ENCODE assay signal across 8 cellular contexts in genomic region chr17:65559802-65560627, GRCh38. TPM values are rescaled to one million over a fixed set of nuclear protein-coding genes. Genes with fewer than 3 reads are reported as not detected.
DNase-seq lines count a peak whose midpoint lies in the region; ATAC-seq and TF ChIP-seq lines count a peak whose summit lies in the region.

No MANE protein-coding gene starts in this region.

- H3K27me3 Mint-ChIP-seq in activated T-helper 17 cell treated with anti-CD3 and anti-CD28 coated beads, Interleukin-2, amount 50 U/mL, for 72 hours = peaks cover 4% of the 10 kb centered on the region

- no peaks in the 10 kb centered on the region for H3K36me3 Mint-ChIP-seq in activated T-helper 17 cell treated with anti-CD3 and anti-CD28 coated beads, Interleukin-2, amount 50 U/mL, for 72 hours (ENCODE audit: low read depth)

- intact Hi-C loops in left ventricle myocardium inferior (cut with micrococcal nuclease) = loop anchor here (5.0 kb wide), 1 partner anchor 103 kb away; no protein-coding TSS in a partner anchor
- intact Hi-C loops in sigmoid colon (cut with DNase I) = loop anchor here (5.0 to 10.0 kb wide), 4 partner anchors 43 to 607 kb away; no protein-coding TSS in a partner anchor

- H3K4me1 Mint-ChIP-seq in activated T-helper 17 cell treated with anti-CD3 and anti-CD28 coated beads, Interleukin-2, amount 50 U/mL, for 72 hours = peaks cover 8% of the 10 kb centered on the region

- no peaks in the 10 kb centered on the region for H3K36me3 ChIP-seq in left ventricle myocardium inferior
- H3K36me3 ChIP-seq in sigmoid colon = peaks cover 0 to 6% (median 3%) of the 10 kb centered on the region in 4 donors

- H3K4me1 ChIP-seq in left ventricle myocardium inferior (peaks cover 22% of the 10 kb centered on the region), sigmoid colon (peaks cover 0 to 42% (median 20%) of the 10 kb centered on the region in 4 donors)

- H3K4me3 ChIP-seq in left ventricle myocardium inferior (no peak overlapping the region), sigmoid colon (peak overlapping the region; percentile 85 to 98 (median 96))

- no peaks in the 10 kb centered on the region for H3K9me3 Mint-ChIP-seq in activated T-helper 17 cell treated with anti-CD3 and anti-CD28 coated beads, Interleukin-2, amount 50 U/mL, for 72 hours

- ATAC-seq in activated T-helper 17 cell treated with anti-CD3 and anti-CD28 coated beads, Interleukin-2, amount 50 U/mL, for 72 hours (replicated peaks) = peak; percentile 13
- ATAC-seq in HG03045 (IDR thresholded peaks at IDR 0.05; ENCODE audit: unreplicated experiment) (no peak), GM21390 (IDR thresholded peaks at IDR 0.05; ENCODE audit: unreplicated experiment) (no peak), GM18867 (IDR thresholded peaks at IDR 0.05; ENCODE audit: unreplicated experiment) (no peak)

- H3K27ac ChIP-seq in C4-2B = peak overlapping the region; percentile 80
- peak overlapping the region; percentile 94 for H3K27ac ChIP-seq in left ventricle myocardium inferior (replicated peaks)
- peak overlapping the region in 3 of 4 donors; percentile 94 to 98 (median 97) for H3K27ac ChIP-seq in sigmoid colon

- H3K27me3 ChIP-seq in left ventricle myocardium inferior (ENCODE audit: low read depth) = no peaks in the 10 kb centered on the region
- H3K27me3 ChIP-seq in sigmoid colon = no peaks in the 10 kb centered on the region

- no peak overlapping the region for H3K4me3 Mint-ChIP-seq in activated T-helper 17 cell treated with anti-CD3 and anti-CD28 coated beads, Interleukin-2, amount 50 U/mL, for 72 hours

- 1% methylated on average over 87 to 88 of the region's 90 CpGs for WGBS in sigmoid colon, 2 donors

- TF ChIP-seq EP300 in sigmoid colon (IDR thresholded peaks at IDR 0.05) = no peak

- TF ChIP-seq CTCF in C4-2B (conservative IDR thresholded peaks at IDR 0.05) (no peak), left ventricle myocardium inferior (IDR thresholded peaks at IDR 0.05; ENCODE audit: borderline replicate concordance) (no peak), sigmoid colon (IDR thresholded peaks at IDR 0.05) (no peak)

- no peak for TF ChIP-seq POLR2A in sigmoid colon (IDR thresholded peaks at IDR 0.05)

- no peaks in the 10 kb centered on the region for H3K9me3 ChIP-seq in left ventricle myocardium inferior (replicated peaks)
- H3K9me3 ChIP-seq in sigmoid colon = no peaks in the 10 kb centered on the region

- H3K27ac Mint-ChIP-seq in activated T-helper 17 cell treated with anti-CD3 and anti-CD28 coated beads, Interleukin-2, amount 50 U/mL, for 72 hours = no peak overlapping the region

- DNase-seq in LHCN-M2 (ENCODE audit: low read depth) (peak; percentile 5), left ventricle myocardium inferior (peak; percentile 41), sigmoid colon (no peak)

RNA-seq across cellular contexts. Expression of gene AXIN2, which starts 1.4 kb away (rescaled TPM):
- total RNA-seq in LHCN-M2 (2014; rRNA removed) = 1.3 and 1.4 TPM in 2 replicates
- 1.2 TPM for polyA plus RNA-seq in LHCN-M2 (2012)
- 1 to 10 TPM in 1 of 2 donors, under 1 TPM in 1; 0.71 to 1.5 TPM for total RNA-seq in activated T-helper 17 cell treated with anti-CD3 and anti-CD28 coated beads, Interleukin-2, amount 50 U/mL, for 72 hours
- 21.0 TPM for total RNA-seq in left ventricle myocardium inferior
- total RNA-seq in sigmoid colon = 10 to 100 TPM in 2 of 4 donors, 1 to 10 TPM in 2; 9.1 to 16.1 (median 12.5) TPM
- polyA plus RNA-seq in sigmoid colon = 10 to 100 TPM in 1 of 3 donors, 1 to 10 TPM in 2; 6.0 to 11.8 (median 9.0) TPM
